In the genomic region with DNA sequence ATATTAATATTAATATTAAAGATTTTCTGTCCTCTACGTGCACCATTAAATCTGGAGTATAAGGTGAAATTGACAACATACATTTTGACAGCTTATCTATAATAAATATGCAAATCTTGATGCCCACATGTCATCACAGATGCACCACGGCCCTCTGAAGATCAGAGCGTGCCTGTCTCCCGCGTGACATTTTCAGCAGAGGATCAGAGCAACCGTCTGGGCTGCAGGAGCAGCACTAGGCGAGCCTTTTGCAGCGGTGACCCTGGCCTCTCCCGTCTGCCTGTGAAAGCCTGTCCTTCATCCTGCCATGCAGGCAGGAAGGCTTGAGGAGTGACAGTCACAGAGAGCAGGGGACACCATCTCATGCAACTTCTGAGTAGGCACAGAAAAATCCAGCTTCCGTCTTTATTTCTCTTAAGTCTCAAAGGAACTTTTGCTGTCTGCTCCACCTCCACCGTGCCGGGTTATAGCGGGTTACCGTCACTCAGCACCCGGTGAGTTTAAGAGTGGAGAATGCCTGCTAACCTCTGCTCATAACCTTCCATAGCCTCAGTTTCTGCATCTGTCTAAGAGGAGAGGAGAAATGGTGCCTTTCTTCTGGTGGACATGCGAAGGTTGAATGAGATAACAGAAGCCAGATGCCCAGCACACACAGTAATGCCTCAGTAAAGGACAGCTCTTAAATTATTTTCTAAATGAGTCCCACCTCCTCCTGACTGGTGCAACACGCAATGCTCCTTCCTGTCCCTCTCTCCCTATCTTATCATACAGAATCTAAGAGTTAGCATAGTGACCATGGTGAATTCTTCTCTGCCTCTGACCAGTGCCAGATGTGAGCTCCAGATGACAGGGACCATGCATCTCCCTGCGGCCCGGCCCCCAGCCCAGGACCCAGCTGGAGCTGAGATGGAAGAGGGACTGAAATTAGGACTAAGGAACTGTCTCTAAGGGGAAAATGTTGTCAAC, we compare ENCODE assay signal across 28 cellular contexts. TPM values are rescaled to one million over a fixed set of nuclear protein-coding genes. Genes with fewer than 3 reads are reported as not detected.
DNase-seq lines count a peak whose midpoint lies in the region; ATAC-seq, FAIRE-seq and TF ChIP-seq lines count a peak whose summit lies in the region.
"Had no signal": no experiment of that assay in that cellular context is flagged by ENCODE, and none has a peak within 500 bp of the region (broad histone marks: within the 10 kb centered on the region; RNA-seq: fewer than 3 reads in every experiment).

No MANE protein-coding gene starts in this region.

- H3K79me2 ChIP-seq in neural progenitor cell (ENCODE audit: low read depth), result no peaks in the 10 kb centered on the region

- intact Hi-C loops in activated T-helper 2 cell treated with anti-CD3 and anti-CD28 coated beads, Interferon-gamma antibody, Interleukin-2, Interleukin-4, amounts not matched to agents 10 μg/mL and 5 μg/mL and 100 μg/mL, durations not matched to agents 14 hours and 24 hours and 36 hours (cut with micrococcal nuclease), result no loop called here

- H3K9me3 Mint-ChIP-seq in brain, result peaks cover 0 to 5% (median 0%) of the 10 kb centered on the region in 5 experiments
- H3K9me3 Mint-ChIP-seq in neural progenitor cell, result peaks cover 2% of the 10 kb centered on the region
- H3K9me3 Mint-ChIP-seq in activated T-helper 2 cell treated with anti-CD3 and anti-CD28 coated beads, Interferon-gamma antibody, Interleukin-2, Interleukin-4, amounts not matched to agents 10 μg/mL and 5 μg/mL and 100 μg/mL, durations not matched to agents 14 hours and 24 hours and 36 hours, result no peaks in the 10 kb centered on the region

- no peak overlapping the region for H3K9ac ChIP-seq in neural progenitor cell
- H3K9ac ChIP-seq: BLaER1 had no signal

- no peak overlapping the region for H3K4me3 ChIP-seq in neural progenitor cell
- H3K4me3 ChIP-seq: BLaER1, GM12878 had no signal

- H3K27ac Mint-ChIP-seq in brain, result peak overlapping the region in 3 of 5 experiments; percentile 28 to 89 (median 84)
- H3K27ac Mint-ChIP-seq in neural progenitor cell, result peak overlapping the region; percentile 60
- no peak overlapping the region for H3K27ac Mint-ChIP-seq in activated T-helper 2 cell treated with anti-CD3 and anti-CD28 coated beads, Interferon-gamma antibody, Interleukin-2, Interleukin-4, amounts not matched to agents 10 μg/mL and 5 μg/mL and 100 μg/mL, durations not matched to agents 14 hours and 24 hours and 36 hours
- H3K27ac Mint-ChIP-seq: CD4-positive, CD25-positive, alpha-beta regulatory T cell had no signal

- no peaks in the 10 kb centered on the region for H3K36me3 ChIP-seq in neural progenitor cell
- H3K36me3 ChIP-seq: BLaER1 had no signal

- peaks cover 26% of the 10 kb centered on the region for H3K27me3 Mint-ChIP-seq in brain
- peaks cover 18% of the 10 kb centered on the region for H3K27me3 Mint-ChIP-seq in neural progenitor cell (ENCODE audit: insufficient read depth, low read depth)
- H3K27me3 Mint-ChIP-seq in activated T-helper 2 cell treated with anti-CD3 and anti-CD28 coated beads, Interferon-gamma antibody, Interleukin-2, Interleukin-4, amounts not matched to agents 10 μg/mL and 5 μg/mL and 100 μg/mL, durations not matched to agents 14 hours and 24 hours and 36 hours (ENCODE audit: low read depth), result peaks cover 29% of the 10 kb centered on the region

- no peaks in the 10 kb centered on the region for H4K20me1 ChIP-seq in neural progenitor cell (ENCODE audit: low read depth)
- H4K20me1 ChIP-seq: BLaER1 had no signal

- DNase-seq in D721Med (ENCODE audit: insufficient read length, low spot score) (no peak), NCI-H524 treated with DMSO at 0.1 percent for 48 hours (lab: John Stamatoyannopoulos, UW) (peak; percentile 50), neural progenitor cell (ENCODE audit: low spot score) (no peak), DMS114 treated with DMSO at 0.1 percent for 48 hours (lab: John Stamatoyannopoulos, UW; ENCODE audit: unreplicated experiment) (no peak)
- no peak for DNase-seq in activated T-helper 2 cell treated with anti-CD3 and anti-CD28 coated beads, Interferon-gamma antibody, Interleukin-2, Interleukin-4, amounts not matched to agents 10 μg/mL and 5 μg/mL and 100 μg/mL, durations not matched to agents 14 hours and 24 hours and 36 hours (ENCODE audit: low spot score)
- DNase-seq: CD4-positive, CD25-positive, alpha-beta regulatory T cell; DMS53; NCI-H1105; NCI-H1436 treated with DMSO at 0.1 percent for 48 hours; NCI-H187 treated with DMSO at 0.1 percent for 48 hours; NCI-H2171 treated with DMSO at 0.1 percent for 48 hours; NCI-H345; NCI-H510A treated with DMSO at 0.1 percent for 48 hours; RPMI8226; SHP77; SW 1271 had no signal

- H3K9me3 ChIP-seq in neural progenitor cell (ENCODE audit: low read depth), result no peaks in the 10 kb centered on the region
- H3K9me3 ChIP-seq: BLaER1 had no signal

- peaks cover 7% of the 10 kb centered on the region for H3F3A ChIP-seq in neural progenitor cell (ENCODE audit: low read depth)

- H3K4me1 Mint-ChIP-seq in brain, result peaks cover 94% of the 10 kb centered on the region
- H3K4me1 Mint-ChIP-seq in neural progenitor cell, result peaks cover 32% of the 10 kb centered on the region
- H3K4me1 Mint-ChIP-seq in activated T-helper 2 cell treated with anti-CD3 and anti-CD28 coated beads, Interferon-gamma antibody, Interleukin-2, Interleukin-4, amounts not matched to agents 10 μg/mL and 5 μg/mL and 100 μg/mL, durations not matched to agents 14 hours and 24 hours and 36 hours (ENCODE audit: low read depth), result peaks cover 2% of the 10 kb centered on the region
- H3K4me1 Mint-ChIP-seq: CD4-positive, CD25-positive, alpha-beta regulatory T cell had no signal

- peak; percentile 88 for FAIRE-seq in D721Med (lab: Jason Lieb, UNC)
- FAIRE-seq: A204.1, G401.6, GM12878, GM19239 had no signal

- H3K36me3 Mint-ChIP-seq in brain (peaks cover 9% of the 10 kb centered on the region), neural progenitor cell (no peaks in the 10 kb centered on the region)
- no peaks in the 10 kb centered on the region for H3K36me3 Mint-ChIP-seq in activated T-helper 2 cell treated with anti-CD3 and anti-CD28 coated beads, Interferon-gamma antibody, Interleukin-2, Interleukin-4, amounts not matched to agents 10 μg/mL and 5 μg/mL and 100 μg/mL, durations not matched to agents 14 hours and 24 hours and 36 hours (ENCODE audit: low read depth)
- H3K36me3 Mint-ChIP-seq: CD4-positive, CD25-positive, alpha-beta regulatory T cell had no signal

- no peak overlapping the region for H3K4me2 ChIP-seq in neural progenitor cell
- H3K4me2 ChIP-seq: BLaER1 had no signal

- peaks cover 18% of the 10 kb centered on the region for H3K4me1 ChIP-seq in neural progenitor cell

- no peak for ATAC-seq in GM18868 (IDR thresholded peaks at IDR 0.05; ENCODE audit: unreplicated experiment)
- ATAC-seq: GM12878 had no signal

- H3K27me3 ChIP-seq in neural progenitor cell, result peaks cover 43% of the 10 kb centered on the region
- H3K27me3 ChIP-seq: BLaER1 had no signal

- peak overlapping the region in 1 of 5 experiments; percentile 13 for H3K4me3 Mint-ChIP-seq in brain
- peak overlapping the region; percentile 27 for H3K4me3 Mint-ChIP-seq in neural progenitor cell
- H3K4me3 Mint-ChIP-seq in activated T-helper 2 cell treated with anti-CD3 and anti-CD28 coated beads, Interferon-gamma antibody, Interleukin-2, Interleukin-4, amounts not matched to agents 10 μg/mL and 5 μg/mL and 100 μg/mL, durations not matched to agents 14 hours and 24 hours and 36 hours (ENCODE audit: low read depth), result no peak overlapping the region
- H3K4me3 Mint-ChIP-seq: CD4-positive, CD25-positive, alpha-beta regulatory T cell had no signal

- no peak for TF ChIP-seq CTCF in D721Med (IDR thresholded peaks at IDR 0.05; ENCODE audit: insufficient read depth, missing control alignments)
- TF ChIP-seq CTCF in brain (conservative IDR thresholded peaks at IDR 0.05), result no peak
- no peak for TF ChIP-seq CTCF in neural progenitor cell (IDR thresholded peaks at IDR 0.05)

- H2AFZ ChIP-seq in neural progenitor cell (replicated peaks), result no peak overlapping the region

- no peak overlapping the region for H3K27ac ChIP-seq in neural progenitor cell
- H3K27ac ChIP-seq: BLaER1 had no signal

RNA-seq across cellular contexts. Expression of a gene that starts 43.8 kb away (rescaled TPM):
- 74.4 TPM for polyA plus RNA-seq in brain (ENCODE audit: insufficient read depth, low read depth, low replicate concordance)
- total RNA-seq in neural progenitor cell (ENCODE audit: low replicate concordance), result 0.50 and 1.8 TPM in 2 replicates
- not detected in 2 replicates for total RNA-seq in activated T-helper 2 cell treated with anti-CD3 and anti-CD28 coated beads, Interferon-gamma antibody, Interleukin-2, Interleukin-4, amounts not matched to agents 10 μg/mL and 5 μg/mL and 100 μg/mL, durations not matched to agents 14 hours and 24 hours and 36 hours
- total RNA-seq: CD4-positive, CD25-positive, alpha-beta regulatory T cell; Daoy; GM12878; H4; HT-29; SK-MEL-5 had no signal
- polyA plus RNA-seq: AG04450 had no signal
